Comparison of ENCODE assay signal across 1 cellular context in the genomic region with DNA sequence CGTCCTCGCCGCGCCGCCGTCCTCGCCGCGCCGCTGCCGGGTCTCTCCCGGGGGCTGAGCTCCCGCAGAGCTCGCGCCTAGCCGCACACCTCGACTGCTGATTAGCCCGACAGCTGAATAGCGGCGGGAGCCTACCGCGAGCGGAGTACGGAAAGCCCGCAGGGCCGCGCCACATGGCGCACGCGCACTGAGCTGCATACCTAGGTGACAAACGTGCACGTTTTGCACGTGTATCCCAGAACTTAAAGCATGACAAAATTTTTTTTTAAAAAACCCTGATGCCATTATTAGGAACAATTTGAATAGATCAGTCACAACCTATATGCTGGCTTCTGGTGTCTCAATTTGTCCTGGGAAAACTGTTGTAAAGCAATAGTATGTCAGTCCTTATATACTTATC.
TF ChIP-seq lines count a peak whose summit lies in the region.

A gene with protein sequence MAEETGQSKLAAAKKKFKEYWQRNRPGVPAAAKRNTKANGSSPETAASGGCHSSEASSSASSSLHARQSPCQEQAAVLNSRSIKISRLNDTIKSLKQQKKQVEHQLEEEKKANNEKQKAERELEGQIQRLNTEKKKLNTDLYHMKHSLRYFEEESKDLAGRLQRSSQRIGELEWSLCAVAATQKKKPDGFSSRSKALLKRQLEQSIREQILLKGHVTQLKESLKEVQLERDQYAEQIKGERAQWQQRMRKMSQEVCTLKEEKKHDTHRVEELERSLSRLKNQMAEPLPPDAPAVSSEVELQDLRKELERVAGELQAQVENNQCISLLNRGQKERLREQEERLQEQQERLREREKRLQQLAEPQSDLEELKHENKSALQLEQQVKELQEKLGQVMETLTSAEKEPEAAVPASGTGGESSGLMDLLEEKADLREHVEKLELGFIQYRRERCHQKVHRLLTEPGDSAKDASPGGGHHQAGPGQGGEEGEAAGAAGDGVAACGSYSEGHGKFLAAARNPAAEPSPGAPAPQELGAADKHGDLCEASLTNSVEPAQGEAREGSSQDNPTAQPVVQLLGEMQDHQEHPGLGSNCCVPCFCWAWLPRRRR (minus strand): TSS at position 122 of the 400 bp plus-strand sequence. CDS start 48,117 bp downstream, outside the sequence.

TF ChIP-seq in K562, 482 proteins besides CTCF, POLR2A, EP300 and RAD21 (continued from another document and continues in another):
- TF ChIP-seq COPS2 (conservative IDR thresholded peaks at IDR 0.05) (no peak), SRSF7 (optimal IDR thresholded peaks at IDR 0.05; ENCODE audit: low read depth, low read length) (no peak), DIDO1 (tag; IDR thresholded peaks at IDR 0.05; ENCODE audit: low read depth) (no peak), TRIM24 (IDR thresholded peaks at IDR 0.05) (peak in 1 of 2 experiments; percentile 44; a peak in 1 of 4 replicates), TBP (optimal IDR thresholded peaks at IDR 0.05; ENCODE audit: low read depth, low read length) (peak; percentile 74), ZKSCAN8 (CRISPR knock-in tag; IDR thresholded peaks at IDR 0.05) (no peak), ETV5 (CRISPR knock-in tag; IDR thresholded peaks at IDR 0.05; ENCODE audit: low read depth) (peak; percentile 46; the same call in 1 of the 2 replicates), NUFIP1 (IDR thresholded peaks at IDR 0.05; ENCODE audit: partially characterized antibody) (no peak), FOXK2 (conservative IDR thresholded peaks at IDR 0.05 in 1 of 2, IDR thresholded peaks at IDR 0.05 in 1 of 2; ENCODE audit: low read depth in 2 of 2) (peak; percentile 19 to 49; a peak in 1 of 4 replicates), NEUROD1 (IDR thresholded peaks at IDR 0.05; ENCODE audit: borderline replicate concordance, low read depth, low read length, partially characterized antibody) (peak; percentile 51), LEF1 (IDR thresholded peaks at IDR 0.05) (0 out of 2 replicates have a peak, but pooled peaks have one; percentile 31), E2F3 (CRISPR knock-in tag; IDR thresholded peaks at IDR 0.05) (peak; percentile 86), GTF2F1 (IDR thresholded peaks at IDR 0.05; ENCODE audit: low read depth, low read length) (0 out of 2 replicates have a peak, but pooled peaks have one; percentile 56), MTA2 (IDR thresholded peaks at IDR 0.05; ENCODE audit: low read depth) (no peak), ZBTB8A (IDR thresholded peaks at IDR 0.05; ENCODE audit: partially characterized antibody) (no peak), MAZ (CRISPR knock-in tag; conservative IDR thresholded peaks at IDR 0.05 in 1 of 2, IDR thresholded peaks at IDR 0.05 in 1 of 2) (peak in 1 of 2 experiments; percentile 62; a peak in 2 of 4 replicates), SMARCA4 (IDR thresholded peaks at IDR 0.05) (no peak), KDM5B (IDR thresholded peaks at IDR 0.05; ENCODE audit: insufficient replicate concordance, low read depth, low read length) (peak; percentile 42), PHTF2 (CRISPR knock-in tag; IDR thresholded peaks at IDR 0.05) (no peak), CBX3 (IDR thresholded peaks at IDR 0.05; ENCODE audit: borderline replicate concordance in 1 of 2, low read length in 2 of 2) (peak in 1 of 2 experiments; percentile 76; a peak in 1 of 3 replicates), POLR2AphosphoS5 (IDR thresholded peaks at IDR 0.05; ENCODE audit: control insufficient read depth, insufficient read depth, low read depth, low read length) (peak; percentile 53; the same call in 1 of the 2 replicates), RBFOX2 (IDR thresholded peaks at IDR 0.05; ENCODE audit: low read depth, low read length) (peak; percentile 82), RCOR1 (IDR thresholded peaks at IDR 0.05; ENCODE audit: borderline replicate concordance in 1 of 2, low read depth in 2 of 2, low read length in 2 of 2) (no peak), FOXP1 (CRISPR knock-in tag; IDR thresholded peaks at IDR 0.05) (no peak; the same call in 1 of the 2 replicates), ZNF699 (CRISPR knock-in tag; IDR thresholded peaks at IDR 0.05; ENCODE audit: insufficient replicate concordance) (no peak), ZC3H11A (IDR thresholded peaks at IDR 0.05; ENCODE audit: low read depth, low read length) (no peak), CCAR2 (IDR thresholded peaks at IDR 0.05; ENCODE audit: low read depth, low read length) (no peak), PHF8 (IDR thresholded peaks at IDR 0.05; ENCODE audit: borderline replicate concordance, low read length) (peak; percentile 53; the same call in 1 of the 2 replicates), TAF1 (IDR thresholded peaks at IDR 0.05; ENCODE audit: control insufficient read depth, extremely low read depth, insufficient read depth, low read length, severe bottlenecking) (peak; percentile 68), TAF7 (tag; IDR thresholded peaks at IDR 0.05) (no peak)
- TF ChIP-seq, protein P1, sequence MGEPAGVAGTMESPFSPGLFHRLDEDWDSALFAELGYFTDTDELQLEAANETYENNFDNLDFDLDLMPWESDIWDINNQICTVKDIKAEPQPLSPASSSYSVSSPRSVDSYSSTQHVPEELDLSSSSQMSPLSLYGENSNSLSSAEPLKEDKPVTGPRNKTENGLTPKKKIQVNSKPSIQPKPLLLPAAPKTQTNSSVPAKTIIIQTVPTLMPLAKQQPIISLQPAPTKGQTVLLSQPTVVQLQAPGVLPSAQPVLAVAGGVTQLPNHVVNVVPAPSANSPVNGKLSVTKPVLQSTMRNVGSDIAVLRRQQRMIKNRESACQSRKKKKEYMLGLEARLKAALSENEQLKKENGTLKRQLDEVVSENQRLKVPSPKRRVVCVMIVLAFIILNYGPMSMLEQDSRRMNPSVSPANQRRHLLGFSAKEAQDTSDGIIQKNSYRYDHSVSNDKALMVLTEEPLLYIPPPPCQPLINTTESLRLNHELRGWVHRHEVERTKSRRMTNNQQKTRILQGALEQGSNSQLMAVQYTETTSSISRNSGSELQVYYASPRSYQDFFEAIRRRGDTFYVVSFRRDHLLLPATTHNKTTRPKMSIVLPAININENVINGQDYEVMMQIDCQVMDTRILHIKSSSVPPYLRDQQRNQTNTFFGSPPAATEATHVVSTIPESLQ (CRISPR knock-in tag; IDR thresholded peaks at IDR 0.05): peak; percentile 86; the same call in 1 of the 2 replicates
- TF ChIP-seq, protein P2, sequence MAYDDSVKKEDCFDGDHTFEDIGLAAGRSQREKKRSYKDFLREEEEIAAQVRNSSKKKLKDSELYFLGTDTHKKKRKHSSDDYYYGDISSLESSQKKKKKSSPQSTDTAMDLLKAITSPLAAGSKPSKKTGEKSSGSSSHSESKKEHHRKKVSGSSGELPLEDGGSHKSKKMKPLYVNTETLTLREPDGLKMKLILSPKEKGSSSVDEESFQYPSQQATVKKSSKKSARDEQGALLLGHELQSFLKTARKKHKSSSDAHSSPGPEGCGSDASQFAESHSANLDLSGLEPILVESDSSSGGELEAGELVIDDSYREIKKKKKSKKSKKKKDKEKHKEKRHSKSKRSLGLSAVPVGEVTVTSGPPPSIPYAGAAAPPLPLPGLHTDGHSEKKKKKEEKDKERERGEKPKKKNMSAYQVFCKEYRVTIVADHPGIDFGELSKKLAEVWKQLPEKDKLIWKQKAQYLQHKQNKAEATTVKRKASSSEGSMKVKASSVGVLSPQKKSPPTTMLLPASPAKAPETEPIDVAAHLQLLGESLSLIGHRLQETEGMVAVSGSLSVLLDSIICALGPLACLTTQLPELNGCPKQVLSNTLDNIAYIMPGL (CRISPR knock-in tag; IDR thresholded peaks at IDR 0.05): 0 out of 2 replicates have a peak, but pooled peaks have one; percentile 57
- TF ChIP-seq, protein P3, sequence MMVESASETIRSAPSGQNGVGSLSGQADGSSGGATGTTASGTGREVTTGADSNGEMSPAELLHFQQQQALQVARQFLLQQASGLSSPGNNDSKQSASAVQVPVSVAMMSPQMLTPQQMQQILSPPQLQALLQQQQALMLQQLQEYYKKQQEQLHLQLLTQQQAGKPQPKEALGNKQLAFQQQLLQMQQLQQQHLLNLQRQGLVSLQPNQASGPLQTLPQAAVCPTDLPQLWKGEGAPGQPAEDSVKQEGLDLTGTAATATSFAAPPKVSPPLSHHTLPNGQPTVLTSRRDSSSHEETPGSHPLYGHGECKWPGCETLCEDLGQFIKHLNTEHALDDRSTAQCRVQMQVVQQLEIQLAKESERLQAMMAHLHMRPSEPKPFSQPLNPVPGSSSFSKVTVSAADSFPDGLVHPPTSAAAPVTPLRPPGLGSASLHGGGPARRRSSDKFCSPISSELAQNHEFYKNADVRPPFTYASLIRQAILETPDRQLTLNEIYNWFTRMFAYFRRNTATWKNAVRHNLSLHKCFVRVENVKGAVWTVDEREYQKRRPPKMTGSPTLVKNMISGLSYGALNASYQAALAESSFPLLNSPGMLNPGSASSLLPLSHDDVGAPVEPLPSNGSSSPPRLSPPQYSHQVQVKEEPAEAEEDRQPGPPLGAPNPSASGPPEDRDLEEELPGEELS (CRISPR knock-in tag; IDR thresholded peaks at IDR 0.05; ENCODE audit: borderline replicate concordance): no peak; the same call in 1 of the 2 replicates
- TF ChIP-seq, protein P4, sequence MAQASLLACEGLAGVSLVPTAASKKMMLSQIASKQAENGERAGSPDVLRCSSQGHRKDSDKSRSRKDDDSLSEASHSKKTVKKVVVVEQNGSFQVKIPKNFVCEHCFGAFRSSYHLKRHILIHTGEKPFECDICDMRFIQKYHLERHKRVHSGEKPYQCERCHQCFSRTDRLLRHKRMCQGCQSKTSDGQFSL (CRISPR knock-in tag; IDR thresholded peaks at IDR 0.05): no peak
- TF ChIP-seq, protein P4 (tag; IDR thresholded peaks at IDR 0.05): no peak
- TF ChIP-seq, protein P5, sequence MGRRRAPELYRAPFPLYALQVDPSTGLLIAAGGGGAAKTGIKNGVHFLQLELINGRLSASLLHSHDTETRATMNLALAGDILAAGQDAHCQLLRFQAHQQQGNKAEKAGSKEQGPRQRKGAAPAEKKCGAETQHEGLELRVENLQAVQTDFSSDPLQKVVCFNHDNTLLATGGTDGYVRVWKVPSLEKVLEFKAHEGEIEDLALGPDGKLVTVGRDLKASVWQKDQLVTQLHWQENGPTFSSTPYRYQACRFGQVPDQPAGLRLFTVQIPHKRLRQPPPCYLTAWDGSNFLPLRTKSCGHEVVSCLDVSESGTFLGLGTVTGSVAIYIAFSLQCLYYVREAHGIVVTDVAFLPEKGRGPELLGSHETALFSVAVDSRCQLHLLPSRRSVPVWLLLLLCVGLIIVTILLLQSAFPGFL (CRISPR knock-in tag; IDR thresholded peaks at IDR 0.05): no peak
- TF ChIP-seq, protein P6, sequence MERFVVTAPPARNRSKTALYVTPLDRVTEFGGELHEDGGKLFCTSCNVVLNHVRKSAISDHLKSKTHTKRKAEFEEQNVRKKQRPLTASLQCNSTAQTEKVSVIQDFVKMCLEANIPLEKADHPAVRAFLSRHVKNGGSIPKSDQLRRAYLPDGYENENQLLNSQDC (CRISPR knock-in tag; IDR thresholded peaks at IDR 0.05): peak; percentile 27; the same call in 1 of the 2 replicates
- TF ChIP-seq, protein P7, sequence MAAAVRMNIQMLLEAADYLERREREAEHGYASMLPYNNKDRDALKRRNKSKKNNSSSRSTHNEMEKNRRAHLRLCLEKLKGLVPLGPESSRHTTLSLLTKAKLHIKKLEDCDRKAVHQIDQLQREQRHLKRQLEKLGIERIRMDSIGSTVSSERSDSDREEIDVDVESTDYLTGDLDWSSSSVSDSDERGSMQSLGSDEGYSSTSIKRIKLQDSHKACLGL (CRISPR knock-in tag; IDR thresholded peaks at IDR 0.05; ENCODE audit: borderline replicate concordance, poor library complexity, severe bottlenecking): peak; percentile 26
- TF ChIP-seq, protein P8, sequence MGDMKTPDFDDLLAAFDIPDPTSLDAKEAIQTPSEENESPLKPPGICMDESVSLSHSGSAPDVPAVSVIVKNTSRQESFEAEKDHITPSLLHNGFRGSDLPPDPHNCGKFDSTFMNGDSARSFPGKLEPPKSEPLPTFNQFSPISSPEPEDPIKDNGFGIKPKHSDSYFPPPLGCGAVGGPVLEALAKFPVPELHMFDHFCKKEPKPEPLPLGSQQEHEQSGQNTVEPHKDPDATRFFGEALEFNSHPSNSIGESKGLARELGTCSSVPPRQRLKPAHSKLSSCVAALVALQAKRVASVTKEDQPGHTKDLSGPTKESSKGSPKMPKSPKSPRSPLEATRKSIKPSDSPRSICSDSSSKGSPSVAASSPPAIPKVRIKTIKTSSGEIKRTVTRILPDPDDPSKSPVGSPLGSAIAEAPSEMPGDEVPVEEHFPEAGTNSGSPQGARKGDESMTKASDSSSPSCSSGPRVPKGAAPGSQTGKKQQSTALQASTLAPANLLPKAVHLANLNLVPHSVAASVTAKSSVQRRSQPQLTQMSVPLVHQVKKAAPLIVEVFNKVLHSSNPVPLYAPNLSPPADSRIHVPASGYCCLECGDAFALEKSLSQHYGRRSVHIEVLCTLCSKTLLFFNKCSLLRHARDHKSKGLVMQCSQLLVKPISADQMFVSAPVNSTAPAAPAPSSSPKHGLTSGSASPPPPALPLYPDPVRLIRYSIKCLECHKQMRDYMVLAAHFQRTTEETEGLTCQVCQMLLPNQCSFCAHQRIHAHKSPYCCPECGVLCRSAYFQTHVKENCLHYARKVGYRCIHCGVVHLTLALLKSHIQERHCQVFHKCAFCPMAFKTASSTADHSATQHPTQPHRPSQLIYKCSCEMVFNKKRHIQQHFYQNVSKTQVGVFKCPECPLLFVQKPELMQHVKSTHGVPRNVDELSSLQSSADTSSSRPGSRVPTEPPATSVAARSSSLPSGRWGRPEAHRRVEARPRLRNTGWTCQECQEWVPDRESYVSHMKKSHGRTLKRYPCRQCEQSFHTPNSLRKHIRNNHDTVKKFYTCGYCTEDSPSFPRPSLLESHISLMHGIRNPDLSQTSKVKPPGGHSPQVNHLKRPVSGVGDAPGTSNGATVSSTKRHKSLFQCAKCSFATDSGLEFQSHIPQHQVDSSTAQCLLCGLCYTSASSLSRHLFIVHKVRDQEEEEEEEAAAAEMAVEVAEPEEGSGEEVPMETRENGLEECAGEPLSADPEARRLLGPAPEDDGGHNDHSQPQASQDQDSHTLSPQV (IDR thresholded peaks at IDR 0.05): peak; percentile 95
